In genomic region chr10:66283874-66284464, GRCh38 we compare ENCODE assay signal across 27 cellular contexts.
"Had no signal": no experiment of that assay in that cellular context is flagged by ENCODE, and none has a peak within 500 bp of the region (broad histone marks: within the 10 kb centered on the region; RNA-seq: fewer than 3 reads in every experiment).

No MANE protein-coding gene starts in this region.

- H3K27ac Mint-ChIP-seq: immature natural killer cell; naive thymus-derived CD8-positive, alpha-beta T cell; nephron; stimulated activated memory B cell treated with anti-CD40 and anti-IgM and Interleukin-4, amounts not matched to agents 10 μg/mL and 1 μg/mL and 100 μg/mL, for 72 hours; stimulated activated naive CD8-positive, alpha-beta T cell treated with anti-CD3 and anti-CD28 coated beads, Interleukin-15, amount 100 ng/mL, for 72 hours; type B pancreatic cell had no signal

- FAIRE-seq: islet of Langerhans, pancreas, small intestine had no signal

- H3K4me3 ChIP-seq: left lung, pancreas, prostate gland, sigmoid colon, spleen, tibial nerve, uterus had no signal

- H3K36me3 ChIP-seq: left lung, pancreas, prostate gland, sigmoid colon, spleen, tibial nerve, uterus had no signal

- DNase-seq: hypothalamus; immature natural killer cell; left lung; mesenchymal stem cell; naive thymus-derived CD8-positive, alpha-beta T cell; nucleus accumbens; pancreas; posterior cingulate gyrus; retina; right cardiac atrium; sigmoid colon; small intestine; spleen; stimulated activated CD4-positive, alpha-beta T cell treated with anti-CD3 and anti-CD28 coated beads, Interleukin-2, amount 100 ng/mL, for 48 hours; stimulated activated CD4-positive, alpha-beta T cell treated with anti-CD3 and anti-CD28 coated beads, Interleukin-4, amount 100 ng/mL, for 4 hours; stimulated activated CD8-positive, alpha-beta memory T cell treated with anti-CD3 and anti-CD28 coated beads, Interleukin-4, amount 100 ng/mL, for 48 hours; stimulated activated naive CD4-positive, alpha-beta T cell treated with Interleukin-2 at 50 U/mL for 16 hours; stimulated activated naive CD8-positive, alpha-beta T cell treated with anti-CD3 and anti-CD28 coated beads, Interleukin-15, amount 100 ng/mL, for 72 hours; substantia nigra; uterus had no signal

- H3K4me1 ChIP-seq: left lung, pancreas, prostate gland, sigmoid colon, spleen, tibial nerve, uterus had no signal

- H3K36me3 Mint-ChIP-seq: immature natural killer cell; naive thymus-derived CD8-positive, alpha-beta T cell; stimulated activated memory B cell treated with anti-CD40 and anti-IgM and Interleukin-4, amounts not matched to agents 10 μg/mL and 1 μg/mL and 100 μg/mL, for 72 hours; type B pancreatic cell had no signal

- H3K4me3 Mint-ChIP-seq: immature natural killer cell; naive thymus-derived CD8-positive, alpha-beta T cell; nephron; neural crest cell; stimulated activated memory B cell treated with anti-CD40 and anti-IgM and Interleukin-4, amounts not matched to agents 10 μg/mL and 1 μg/mL and 100 μg/mL, for 72 hours; stimulated activated naive CD8-positive, alpha-beta T cell treated with anti-CD3 and anti-CD28 coated beads, Interleukin-15, amount 100 ng/mL, for 72 hours; type B pancreatic cell had no signal

- H3K27ac ChIP-seq: left lung, pancreas, prostate gland, sigmoid colon, spleen, tibial nerve, uterus had no signal

- H3K27me3 ChIP-seq: left lung, pancreas, sigmoid colon, spleen, tibial nerve, uterus had no signal

- H3K9me3 ChIP-seq: left lung, pancreas, prostate gland, sigmoid colon, spleen, tibial nerve, uterus had no signal

- H3K27me3 Mint-ChIP-seq: naive thymus-derived CD8-positive, alpha-beta T cell; stimulated activated memory B cell treated with anti-CD40 and anti-IgM and Interleukin-4, amounts not matched to agents 10 μg/mL and 1 μg/mL and 100 μg/mL, for 72 hours; stimulated activated naive CD8-positive, alpha-beta T cell treated with anti-CD3 and anti-CD28 coated beads, Interleukin-15, amount 100 ng/mL, for 72 hours; type B pancreatic cell had no signal

- H3K9me3 Mint-ChIP-seq: nephron; neural crest cell; stimulated activated memory B cell treated with anti-CD40 and anti-IgM and Interleukin-4, amounts not matched to agents 10 μg/mL and 1 μg/mL and 100 μg/mL, for 72 hours; type B pancreatic cell had no signal

- ATAC-seq: left lung; naive thymus-derived CD8-positive, alpha-beta T cell; pancreas; right cardiac atrium; stimulated activated memory B cell treated with anti-CD40 and anti-IgM and Interleukin-4, amounts not matched to agents 10 μg/mL and 1 μg/mL and 100 μg/mL, for 72 hours; stimulated activated naive CD8-positive, alpha-beta T cell treated with anti-CD3 and anti-CD28 coated beads, Interleukin-15, amount 100 ng/mL, for 72 hours had no signal

- H3K4me1 Mint-ChIP-seq: immature natural killer cell; naive thymus-derived CD8-positive, alpha-beta T cell; nephron; neural crest cell; stimulated activated memory B cell treated with anti-CD40 and anti-IgM and Interleukin-4, amounts not matched to agents 10 μg/mL and 1 μg/mL and 100 μg/mL, for 72 hours; stimulated activated naive CD8-positive, alpha-beta T cell treated with anti-CD3 and anti-CD28 coated beads, Interleukin-15, amount 100 ng/mL, for 72 hours had no signal
